1 cellular context compared by ENCODE assay signal in the genomic region with DNA sequence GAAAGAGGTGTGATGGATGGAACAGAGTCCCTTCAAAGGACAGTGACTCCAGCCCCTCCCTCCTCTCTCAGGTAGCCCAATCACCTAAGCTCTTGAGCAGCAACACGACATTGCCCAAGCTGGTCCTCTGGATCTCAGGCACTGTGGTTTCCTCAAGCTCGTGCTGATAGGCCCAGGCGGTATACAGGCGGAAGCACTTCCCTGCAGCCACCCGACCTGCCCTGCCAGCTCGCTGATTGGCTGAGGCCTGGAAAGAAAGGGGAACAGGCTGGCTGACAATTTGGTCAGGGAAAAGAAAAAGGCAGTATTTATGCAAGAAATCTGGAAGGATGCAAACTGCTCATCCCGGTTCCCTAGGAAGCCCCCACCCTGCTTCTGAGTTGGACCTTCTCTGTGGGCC.
A peak's percentile ranks its signal among the peaks of the same experiment; 100 is the strongest.
TF ChIP-seq lines count a peak whose summit lies in the region.

No MANE protein-coding gene starts in this region.

TF ChIP-seq in HepG2, 621 proteins besides CTCF, POLR2A, EP300 and RAD21 (continued from another document):
- TF ChIP-seq, protein P1, sequence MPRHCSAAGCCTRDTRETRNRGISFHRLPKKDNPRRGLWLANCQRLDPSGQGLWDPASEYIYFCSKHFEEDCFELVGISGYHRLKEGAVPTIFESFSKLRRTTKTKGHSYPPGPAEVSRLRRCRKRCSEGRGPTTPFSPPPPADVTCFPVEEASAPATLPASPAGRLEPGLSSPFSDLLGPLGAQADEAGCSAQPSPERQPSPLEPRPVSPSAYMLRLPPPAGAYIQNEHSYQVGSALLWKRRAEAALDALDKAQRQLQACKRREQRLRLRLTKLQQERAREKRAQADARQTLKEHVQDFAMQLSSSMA (CRISPR knock-in tag; IDR thresholded peaks at IDR 0.05), result no peak
- no peak for TF ChIP-seq KLF15 (CRISPR knock-in tag; IDR thresholded peaks at IDR 0.05; ENCODE audit: borderline replicate concordance)
- no peak for TF ChIP-seq SCMH1 (CRISPR knock-in tag; IDR thresholded peaks at IDR 0.05; ENCODE audit: borderline replicate concordance)
- no peak for TF ChIP-seq MYNN (CRISPR knock-in tag; IDR thresholded peaks at IDR 0.05; ENCODE audit: low read depth)
- 0 out of 2 replicates have a peak, but pooled peaks have one; percentile 13 for TF ChIP-seq NFIB (CRISPR knock-in tag; IDR thresholded peaks at IDR 0.05; ENCODE audit: borderline replicate concordance)
- no peak for TF ChIP-seq ZNF367 (CRISPR knock-in tag; IDR thresholded peaks at IDR 0.05; ENCODE audit: borderline replicate concordance)
- peak; percentile 32; the same call in 1 of the 2 replicates for TF ChIP-seq ZNF747 (CRISPR knock-in tag; IDR thresholded peaks at IDR 0.05; ENCODE audit: borderline replicate concordance)
- TF ChIP-seq ZNF605 (CRISPR knock-in tag; IDR thresholded peaks at IDR 0.05), result 0 out of 2 replicates have a peak, but pooled peaks have one; percentile 45
- no peak for TF ChIP-seq TEAD2 (CRISPR knock-in tag; IDR thresholded peaks at IDR 0.05)
- TF ChIP-seq FOSL2 (CRISPR knock-in tag; IDR thresholded peaks at IDR 0.05), result no peak
- TF ChIP-seq, protein P2, sequence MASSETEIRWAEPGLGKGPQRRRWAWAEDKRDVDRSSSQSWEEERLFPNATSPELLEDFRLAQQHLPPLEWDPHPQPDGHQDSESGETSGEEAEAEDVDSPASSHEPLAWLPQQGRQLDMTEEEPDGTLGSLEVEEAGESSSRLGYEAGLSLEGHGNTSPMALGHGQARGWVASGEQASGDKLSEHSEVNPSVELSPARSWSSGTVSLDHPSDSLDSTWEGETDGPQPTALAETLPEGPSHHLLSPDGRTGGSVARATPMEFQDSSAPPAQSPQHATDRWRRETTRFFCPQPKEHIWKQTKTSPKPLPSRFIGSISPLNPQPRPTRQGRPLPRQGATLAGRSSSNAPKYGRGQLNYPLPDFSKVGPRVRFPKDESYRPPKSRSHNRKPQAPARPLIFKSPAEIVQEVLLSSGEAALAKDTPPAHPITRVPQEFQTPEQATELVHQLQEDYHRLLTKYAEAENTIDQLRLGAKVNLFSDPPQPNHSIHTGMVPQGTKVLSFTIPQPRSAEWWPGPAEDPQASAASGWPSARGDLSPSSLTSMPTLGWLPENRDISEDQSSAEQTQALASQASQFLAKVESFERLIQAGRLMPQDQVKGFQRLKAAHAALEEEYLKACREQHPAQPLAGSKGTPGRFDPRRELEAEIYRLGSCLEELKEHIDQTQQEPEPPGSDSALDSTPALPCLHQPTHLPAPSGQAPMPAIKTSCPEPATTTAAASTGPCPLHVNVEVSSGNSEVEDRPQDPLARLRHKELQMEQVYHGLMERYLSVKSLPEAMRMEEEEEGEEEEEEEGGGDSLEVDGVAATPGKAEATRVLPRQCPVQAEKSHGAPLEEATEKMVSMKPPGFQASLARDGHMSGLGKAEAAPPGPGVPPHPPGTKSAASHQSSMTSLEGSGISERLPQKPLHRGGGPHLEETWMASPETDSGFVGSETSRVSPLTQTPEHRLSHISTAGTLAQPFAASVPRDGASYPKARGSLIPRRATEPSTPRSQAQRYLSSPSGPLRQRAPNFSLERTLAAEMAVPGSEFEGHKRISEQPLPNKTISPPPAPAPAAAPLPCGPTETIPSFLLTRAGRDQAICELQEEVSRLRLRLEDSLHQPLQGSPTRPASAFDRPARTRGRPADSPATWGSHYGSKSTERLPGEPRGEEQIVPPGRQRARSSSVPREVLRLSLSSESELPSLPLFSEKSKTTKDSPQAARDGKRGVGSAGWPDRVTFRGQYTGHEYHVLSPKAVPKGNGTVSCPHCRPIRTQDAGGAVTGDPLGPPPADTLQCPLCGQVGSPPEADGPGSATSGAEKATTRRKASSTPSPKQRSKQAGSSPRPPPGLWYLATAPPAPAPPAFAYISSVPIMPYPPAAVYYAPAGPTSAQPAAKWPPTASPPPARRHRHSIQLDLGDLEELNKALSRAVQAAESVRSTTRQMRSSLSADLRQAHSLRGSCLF (CRISPR knock-in tag; IDR thresholded peaks at IDR 0.05; ENCODE audit: borderline replicate concordance), result no peak
- TF ChIP-seq GFI1 (CRISPR knock-in tag; IDR thresholded peaks at IDR 0.05; ENCODE audit: borderline replicate concordance), result no peak
- TF ChIP-seq NFKB2 (CRISPR knock-in tag; IDR thresholded peaks at IDR 0.05; ENCODE audit: borderline replicate concordance), result 0 out of 2 replicates have a peak, but pooled peaks have one; percentile 24
- no peak for TF ChIP-seq MATR3 (CRISPR knock-in tag; IDR thresholded peaks at IDR 0.05)
- no peak for TF ChIP-seq ZNF562 (CRISPR knock-in tag; IDR thresholded peaks at IDR 0.05; ENCODE audit: borderline replicate concordance)
- TF ChIP-seq, protein P3, sequence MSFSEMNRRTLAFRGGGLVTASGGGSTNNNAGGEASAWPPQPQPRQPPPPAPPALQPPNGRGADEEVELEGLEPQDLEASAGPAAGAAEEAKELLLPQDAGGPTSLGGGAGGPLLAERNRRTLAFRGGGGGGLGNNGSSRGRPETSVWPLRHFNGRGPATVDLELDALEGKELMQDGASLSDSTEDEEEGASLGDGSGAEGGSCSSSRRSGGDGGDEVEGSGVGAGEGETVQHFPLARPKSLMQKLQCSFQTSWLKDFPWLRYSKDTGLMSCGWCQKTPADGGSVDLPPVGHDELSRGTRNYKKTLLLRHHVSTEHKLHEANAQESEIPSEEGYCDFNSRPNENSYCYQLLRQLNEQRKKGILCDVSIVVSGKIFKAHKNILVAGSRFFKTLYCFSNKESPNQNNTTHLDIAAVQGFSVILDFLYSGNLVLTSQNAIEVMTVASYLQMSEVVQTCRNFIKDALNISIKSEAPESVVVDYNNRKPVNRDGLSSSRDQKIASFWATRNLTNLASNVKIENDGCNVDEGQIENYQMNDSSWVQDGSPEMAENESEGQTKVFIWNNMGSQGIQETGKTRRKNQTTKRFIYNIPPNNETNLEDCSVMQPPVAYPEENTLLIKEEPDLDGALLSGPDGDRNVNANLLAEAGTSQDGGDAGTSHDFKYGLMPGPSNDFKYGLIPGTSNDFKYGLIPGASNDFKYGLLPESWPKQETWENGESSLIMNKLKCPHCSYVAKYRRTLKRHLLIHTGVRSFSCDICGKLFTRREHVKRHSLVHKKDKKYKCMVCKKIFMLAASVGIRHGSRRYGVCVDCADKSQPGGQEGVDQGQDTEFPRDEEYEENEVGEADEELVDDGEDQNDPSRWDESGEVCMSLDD (CRISPR knock-in tag; IDR thresholded peaks at IDR 0.05; ENCODE audit: borderline replicate concordance), result no peak
- no peak for TF ChIP-seq ZNF549 (CRISPR knock-in tag; IDR thresholded peaks at IDR 0.05)
- TF ChIP-seq BCL6 (CRISPR knock-in tag; IDR thresholded peaks at IDR 0.05), result peak; percentile 79
- TF ChIP-seq, protein P4, sequence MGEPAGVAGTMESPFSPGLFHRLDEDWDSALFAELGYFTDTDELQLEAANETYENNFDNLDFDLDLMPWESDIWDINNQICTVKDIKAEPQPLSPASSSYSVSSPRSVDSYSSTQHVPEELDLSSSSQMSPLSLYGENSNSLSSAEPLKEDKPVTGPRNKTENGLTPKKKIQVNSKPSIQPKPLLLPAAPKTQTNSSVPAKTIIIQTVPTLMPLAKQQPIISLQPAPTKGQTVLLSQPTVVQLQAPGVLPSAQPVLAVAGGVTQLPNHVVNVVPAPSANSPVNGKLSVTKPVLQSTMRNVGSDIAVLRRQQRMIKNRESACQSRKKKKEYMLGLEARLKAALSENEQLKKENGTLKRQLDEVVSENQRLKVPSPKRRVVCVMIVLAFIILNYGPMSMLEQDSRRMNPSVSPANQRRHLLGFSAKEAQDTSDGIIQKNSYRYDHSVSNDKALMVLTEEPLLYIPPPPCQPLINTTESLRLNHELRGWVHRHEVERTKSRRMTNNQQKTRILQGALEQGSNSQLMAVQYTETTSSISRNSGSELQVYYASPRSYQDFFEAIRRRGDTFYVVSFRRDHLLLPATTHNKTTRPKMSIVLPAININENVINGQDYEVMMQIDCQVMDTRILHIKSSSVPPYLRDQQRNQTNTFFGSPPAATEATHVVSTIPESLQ (CRISPR knock-in tag; conservative IDR thresholded peaks at IDR 0.05), result no peak
- TF ChIP-seq, protein P5, sequence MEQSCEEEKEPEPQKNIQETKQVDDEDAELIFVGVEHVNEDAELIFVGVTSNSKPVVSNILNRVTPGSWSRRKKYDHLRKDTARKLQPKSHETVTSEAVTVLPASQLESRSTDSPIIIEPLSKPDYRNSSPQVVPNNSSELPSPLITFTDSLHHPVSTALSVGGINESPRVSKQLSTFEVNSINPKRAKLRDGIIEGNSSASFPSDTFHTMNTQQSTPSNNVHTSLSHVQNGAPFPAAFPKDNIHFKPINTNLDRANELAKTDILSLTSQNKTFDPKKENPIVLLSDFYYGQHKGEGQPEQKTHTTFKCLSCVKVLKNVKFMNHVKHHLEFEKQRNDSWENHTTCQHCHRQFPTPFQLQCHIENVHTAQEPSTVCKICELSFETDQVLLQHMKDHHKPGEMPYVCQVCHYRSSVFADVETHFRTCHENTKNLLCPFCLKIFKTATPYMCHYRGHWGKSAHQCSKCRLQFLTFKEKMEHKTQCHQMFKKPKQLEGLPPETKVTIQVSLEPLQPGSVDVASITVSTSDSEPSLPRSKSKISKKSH (CRISPR knock-in tag; IDR thresholded peaks at IDR 0.05; ENCODE audit: borderline replicate concordance), result no peak
- TF ChIP-seq MEF2D (CRISPR knock-in tag; IDR thresholded peaks at IDR 0.05), result no peak
- TF ChIP-seq, protein P6, sequence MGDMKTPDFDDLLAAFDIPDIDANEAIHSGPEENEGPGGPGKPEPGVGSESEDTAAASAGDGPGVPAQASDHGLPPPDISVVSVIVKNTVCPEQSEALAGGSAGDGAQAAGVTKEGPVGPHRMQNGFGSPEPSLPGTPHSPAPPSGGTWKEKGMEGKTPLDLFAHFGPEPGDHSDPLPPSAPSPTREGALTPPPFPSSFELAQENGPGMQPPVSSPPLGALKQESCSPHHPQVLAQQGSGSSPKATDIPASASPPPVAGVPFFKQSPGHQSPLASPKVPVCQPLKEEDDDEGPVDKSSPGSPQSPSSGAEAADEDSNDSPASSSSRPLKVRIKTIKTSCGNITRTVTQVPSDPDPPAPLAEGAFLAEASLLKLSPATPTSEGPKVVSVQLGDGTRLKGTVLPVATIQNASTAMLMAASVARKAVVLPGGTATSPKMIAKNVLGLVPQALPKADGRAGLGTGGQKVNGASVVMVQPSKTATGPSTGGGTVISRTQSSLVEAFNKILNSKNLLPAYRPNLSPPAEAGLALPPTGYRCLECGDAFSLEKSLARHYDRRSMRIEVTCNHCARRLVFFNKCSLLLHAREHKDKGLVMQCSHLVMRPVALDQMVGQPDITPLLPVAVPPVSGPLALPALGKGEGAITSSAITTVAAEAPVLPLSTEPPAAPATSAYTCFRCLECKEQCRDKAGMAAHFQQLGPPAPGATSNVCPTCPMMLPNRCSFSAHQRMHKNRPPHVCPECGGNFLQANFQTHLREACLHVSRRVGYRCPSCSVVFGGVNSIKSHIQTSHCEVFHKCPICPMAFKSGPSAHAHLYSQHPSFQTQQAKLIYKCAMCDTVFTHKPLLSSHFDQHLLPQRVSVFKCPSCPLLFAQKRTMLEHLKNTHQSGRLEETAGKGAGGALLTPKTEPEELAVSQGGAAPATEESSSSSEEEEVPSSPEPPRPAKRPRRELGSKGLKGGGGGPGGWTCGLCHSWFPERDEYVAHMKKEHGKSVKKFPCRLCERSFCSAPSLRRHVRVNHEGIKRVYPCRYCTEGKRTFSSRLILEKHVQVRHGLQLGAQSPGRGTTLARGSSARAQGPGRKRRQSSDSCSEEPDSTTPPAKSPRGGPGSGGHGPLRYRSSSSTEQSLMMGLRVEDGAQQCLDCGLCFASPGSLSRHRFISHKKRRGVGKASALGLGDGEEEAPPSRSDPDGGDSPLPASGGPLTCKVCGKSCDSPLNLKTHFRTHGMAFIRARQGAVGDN (CRISPR knock-in tag; IDR thresholded peaks at IDR 0.05), result peak; percentile 50
TF ChIP-seq in HepG2: peak in this region for 12.
